ENCODE assay signal across 12 cellular contexts in the genomic region with DNA sequence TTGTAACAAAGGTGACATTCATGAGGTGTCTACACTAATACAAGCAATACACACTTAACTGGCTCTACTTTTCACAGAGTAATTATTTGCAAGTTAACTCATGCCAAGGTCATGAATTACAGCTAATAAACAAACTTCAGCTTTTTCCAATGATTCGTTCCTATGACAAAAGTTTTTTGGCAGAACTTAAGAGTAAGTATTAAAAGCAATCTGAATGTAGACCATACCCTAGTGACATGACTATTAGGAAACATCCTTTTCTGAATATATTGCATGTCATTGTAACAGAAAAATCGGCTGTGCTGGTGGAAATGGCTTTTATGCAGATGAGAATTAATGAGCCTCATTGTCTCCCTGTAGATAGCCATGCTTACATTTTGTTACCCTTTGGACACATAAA.
"Had no signal": no experiment of that assay in that cellular context is flagged by ENCODE, and none has a peak within 500 bp of the region (broad histone marks: within the 10 kb centered on the region; RNA-seq: fewer than 3 reads in every experiment).

No MANE protein-coding gene starts in this region.

- H3K36me3 ChIP-seq: adrenal gland had no signal

- H3K27ac ChIP-seq: adrenal gland, foreskin keratinocyte, testis had no signal

- DNase-seq: activated CD4-positive, alpha-beta T cell treated with anti-CD3 and anti-CD28 coated beads, Interleukin-2, amount 50 U/mL, for 1 hour; activated naive CD4-positive, alpha-beta T cell treated with anti-CD3 and anti-CD28 coated beads, Interleukin-2, amount 10 ng/mL, durations not matched to agents 7 days and 5 days; activated T-cell treated with anti-CD3 and anti-CD28 coated beads for 4 hours; adrenal gland; effector memory CD4-positive, alpha-beta T cell; kidney; stimulated activated CD4-positive, alpha-beta T cell treated with anti-CD3 and anti-CD28 coated beads, Interleukin-4, amount 100 ng/mL, for 1 hour; stimulated activated CD8-positive, alpha-beta memory T cell treated with anti-CD3 and anti-CD28 coated beads, Interleukin-4, amount 100 ng/mL, for 48 hours; stimulated activated naive CD8-positive, alpha-beta T cell treated with anti-CD3 and anti-CD28 coated beads, Interleukin-15, Interleukin-2, amounts not matched to agents 100 U/mL and 50 U/mL, for 24 hours; testis had no signal

- H3K9me3 ChIP-seq: adrenal gland, testis had no signal

- H3K4me3 ChIP-seq: adrenal gland, testis had no signal

- H3K27me3 ChIP-seq: adrenal gland, foreskin keratinocyte, testis had no signal

- ATAC-seq: activated T-helper 17 cell treated with anti-CD3 and anti-CD28 coated beads, Interleukin-2, amount 50 U/mL, for 72 hours; foreskin keratinocyte; stimulated activated naive CD8-positive, alpha-beta T cell treated with anti-CD3 and anti-CD28 coated beads, Interleukin-15, Interleukin-2, amounts not matched to agents 100 U/mL and 50 U/mL, for 24 hours had no signal
